In the genomic region with DNA sequence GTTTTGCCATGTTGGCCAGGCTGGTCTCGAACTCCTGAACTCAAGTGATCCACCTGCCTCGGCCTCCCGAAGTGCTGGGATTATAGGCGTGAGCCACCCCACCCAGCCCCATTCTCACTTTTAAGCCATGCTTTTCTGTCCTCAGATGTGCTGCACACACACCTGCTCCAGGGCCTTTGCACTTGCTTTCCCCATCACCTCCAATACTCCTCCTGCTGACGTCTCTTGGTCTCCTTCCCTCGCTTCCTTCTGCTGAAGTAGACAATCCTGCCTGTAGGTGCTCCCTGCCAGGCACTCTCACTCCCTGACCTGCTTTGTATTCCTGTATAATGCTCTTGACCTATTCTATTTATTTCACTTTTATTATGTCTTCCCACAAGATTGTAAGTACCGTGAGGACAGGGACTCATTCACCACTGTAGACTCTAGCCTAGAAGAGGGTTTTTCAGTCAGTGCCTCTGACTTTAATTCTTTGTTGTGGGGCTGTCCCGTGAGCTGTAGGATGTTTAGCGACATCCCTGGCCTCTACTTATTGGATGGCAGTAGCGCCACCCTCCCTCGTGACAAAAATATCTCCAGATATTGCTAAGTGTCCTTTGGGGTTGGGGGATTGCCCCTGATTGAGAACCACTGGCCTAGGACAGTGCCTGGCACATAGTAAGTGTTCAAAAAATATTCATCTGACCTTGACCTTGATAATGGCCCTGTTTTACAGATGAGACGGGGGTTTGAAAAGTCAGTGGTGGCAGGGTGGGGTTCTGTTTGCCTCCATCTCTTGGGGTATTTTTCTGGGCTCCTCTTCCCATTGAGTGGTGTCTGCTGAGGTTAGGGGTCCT, we compare ENCODE assay signal across 11 cellular contexts. TPM values are rescaled to one million over a fixed set of nuclear protein-coding genes. Genes with fewer than 3 reads are reported as not detected.
DNase-seq lines count a peak whose midpoint lies in the region; ATAC-seq and TF ChIP-seq lines count a peak whose summit lies in the region.
"Had no signal": no experiment of that assay in that cellular context is flagged by ENCODE, and none has a peak within 500 bp of the region (broad histone marks: within the 10 kb centered on the region; RNA-seq: fewer than 3 reads in every experiment).

No MANE protein-coding gene starts in this region.

- H3K4me1 ChIP-seq in lower lobe of right lung, result peaks cover 89% of the 10 kb centered on the region
- H3K4me1 ChIP-seq in upper lobe of right lung, result peaks cover 63% of the 10 kb centered on the region
- H3K4me1 ChIP-seq in MM.1S (ENCODE audit: low read length), result no peaks in the 10 kb centered on the region

- intact Hi-C loops in activated T-helper 1 cell treated with anti-CD3 and anti-CD28 coated beads, Interleukin-12 subunit alpha, Interleukin-12 subunit beta, Interleukin-2, Interleukin-4 antibody, amounts not matched to agents 30 ng/mL and 10 ng/mL and 1 ng/mL, durations not matched to agents 14 hours and 24 hours and 36 hours (cut with micrococcal nuclease), result no loop called here
- intact Hi-C loops in lower lobe of right lung (cut with DNase I), result no loop called here
- intact Hi-C loops in upper lobe of right lung (cut with DNase I), result no loop called here

- peak overlapping the region; percentile 84 for H3K4me3 Mint-ChIP-seq in activated T-helper 1 cell treated with anti-CD3 and anti-CD28 coated beads, Interleukin-12 subunit alpha, Interleukin-12 subunit beta, Interleukin-2, Interleukin-4 antibody, amounts not matched to agents 30 ng/mL and 10 ng/mL and 1 ng/mL, durations not matched to agents 14 hours and 24 hours and 36 hours

- H3K4me3 ChIP-seq in lower lobe of right lung (no peak overlapping the region), upper lobe of right lung (no peak overlapping the region), MM.1S (ENCODE audit: low read length) (no peak overlapping the region)

- peak; percentile 45 for DNase-seq in stimulated activated CD4-positive, alpha-beta T cell treated with anti-CD3 and anti-CD28 coated beads, Interleukin-15, amount 100 ng/mL, for 24 hours
- no peak for DNase-seq in stimulated activated CD4-positive, alpha-beta T cell treated with anti-CD3 and anti-CD28 coated beads, Interleukin-2, amount 100 ng/mL, for 24 hours
- no peak for DNase-seq in activated T-helper 1 cell treated with anti-CD3 and anti-CD28 coated beads, Interleukin-12 subunit alpha, Interleukin-12 subunit beta, Interleukin-2, Interleukin-4 antibody, amounts not matched to agents 30 ng/mL and 10 ng/mL and 1 ng/mL, durations not matched to agents 14 hours and 24 hours and 36 hours (ENCODE audit: low spot score)
- no peak for DNase-seq in lower lobe of right lung
- no peak for DNase-seq in upper lobe of right lung
- DNase-seq in MM.1S, result no peak
- no peak for DNase-seq in NOMO-1 treated with DMSO at 0.1 percent for 48 hours (lab: John Stamatoyannopoulos, UW; ENCODE audit: unreplicated experiment)
- DNase-seq: NCI-H1694 treated with DMSO at 0.1 percent for 48 hours had no signal

- no peak overlapping the region for H3K4me2 ChIP-seq in MM.1S (ENCODE audit: low read depth, low read length)
- H3K4me2 ChIP-seq: KMS-11 had no signal

- no peaks in the 10 kb centered on the region for H3K36me3 ChIP-seq in lower lobe of right lung
- H3K36me3 ChIP-seq in upper lobe of right lung, result no peaks in the 10 kb centered on the region
- H3K36me3 ChIP-seq in MM.1S (replicated peaks; ENCODE audit: insufficient read depth, low read length), result no peaks in the 10 kb centered on the region

- H3K9me3 ChIP-seq in lower lobe of right lung (no peaks in the 10 kb centered on the region), upper lobe of right lung (no peaks in the 10 kb centered on the region), MM.1S (replicated peaks; ENCODE audit: insufficient read depth, low read length) (no peaks in the 10 kb centered on the region)

- H4K20me1 ChIP-seq in MM.1S (ENCODE audit: insufficient read depth, low read length), result no peaks in the 10 kb centered on the region

- no peaks in the 10 kb centered on the region for H3K9me2 ChIP-seq in MM.1S (replicated peaks; ENCODE audit: insufficient read depth, low read length)

- H3K36me3 Mint-ChIP-seq in activated T-helper 1 cell treated with anti-CD3 and anti-CD28 coated beads, Interleukin-12 subunit alpha, Interleukin-12 subunit beta, Interleukin-2, Interleukin-4 antibody, amounts not matched to agents 30 ng/mL and 10 ng/mL and 1 ng/mL, durations not matched to agents 14 hours and 24 hours and 36 hours (ENCODE audit: low read depth), result peaks cover 52% of the 10 kb centered on the region

- H3K27ac ChIP-seq in lower lobe of right lung (peak overlapping the region; percentile 75), upper lobe of right lung (peak overlapping the region; percentile 79), MM.1S (ENCODE audit: low read length) (no peak overlapping the region)
- H3K27ac ChIP-seq: KMS-11, VCaP had no signal

- peak overlapping the region; percentile 99 for H3K27ac Mint-ChIP-seq in activated T-helper 1 cell treated with anti-CD3 and anti-CD28 coated beads, Interleukin-12 subunit alpha, Interleukin-12 subunit beta, Interleukin-2, Interleukin-4 antibody, amounts not matched to agents 30 ng/mL and 10 ng/mL and 1 ng/mL, durations not matched to agents 14 hours and 24 hours and 36 hours

- H3K27me3 Mint-ChIP-seq in activated T-helper 1 cell treated with anti-CD3 and anti-CD28 coated beads, Interleukin-12 subunit alpha, Interleukin-12 subunit beta, Interleukin-2, Interleukin-4 antibody, amounts not matched to agents 30 ng/mL and 10 ng/mL and 1 ng/mL, durations not matched to agents 14 hours and 24 hours and 36 hours (ENCODE audit: insufficient read depth), result no peaks in the 10 kb centered on the region

- H3K9me3 Mint-ChIP-seq in activated T-helper 1 cell treated with anti-CD3 and anti-CD28 coated beads, Interleukin-12 subunit alpha, Interleukin-12 subunit beta, Interleukin-2, Interleukin-4 antibody, amounts not matched to agents 30 ng/mL and 10 ng/mL and 1 ng/mL, durations not matched to agents 14 hours and 24 hours and 36 hours, result peaks cover 4% of the 10 kb centered on the region

- no peak overlapping the region for H3K9ac ChIP-seq in MM.1S (ENCODE audit: low read length)
- H3K9ac ChIP-seq: KMS-11 had no signal

- no peak for TF ChIP-seq CTCF in lower lobe of right lung (IDR thresholded peaks at IDR 0.05)
- TF ChIP-seq CTCF in upper lobe of right lung (IDR thresholded peaks at IDR 0.05), result no peak
- TF ChIP-seq CTCF in MM.1S (IDR thresholded peaks at IDR 0.05; ENCODE audit: low read length), result no peak

- ATAC-seq in lower lobe of right lung, result no peak
- ATAC-seq in upper lobe of right lung, result no peak
- ATAC-seq in HG03520 (IDR thresholded peaks at IDR 0.05; ENCODE audit: unreplicated experiment), result no peak

- H2AFZ ChIP-seq in MM.1S (ENCODE audit: low read length), result no peak overlapping the region

- no peaks in the 10 kb centered on the region for H3F3A ChIP-seq in MM.1S (ENCODE audit: insufficient read depth, low read length)

- H3K27me3 ChIP-seq in lower lobe of right lung (ENCODE audit: low read depth) (no peaks in the 10 kb centered on the region), upper lobe of right lung (no peaks in the 10 kb centered on the region), MM.1S (replicated peaks; ENCODE audit: insufficient read depth, low read length) (no peaks in the 10 kb centered on the region)

- peaks cover 43% of the 10 kb centered on the region for H3K79me2 ChIP-seq in MM.1S (ENCODE audit: low read length)

- H3K4me1 Mint-ChIP-seq in activated T-helper 1 cell treated with anti-CD3 and anti-CD28 coated beads, Interleukin-12 subunit alpha, Interleukin-12 subunit beta, Interleukin-2, Interleukin-4 antibody, amounts not matched to agents 30 ng/mL and 10 ng/mL and 1 ng/mL, durations not matched to agents 14 hours and 24 hours and 36 hours (ENCODE audit: low read depth), result peaks cover 84% of the 10 kb centered on the region

RNA-seq across cellular contexts. Expression of gene TNFRSF1B, which starts 4.6 kb away (rescaled TPM):
- 211 and 213 TPM in 2 replicates for total RNA-seq in activated T-helper 1 cell treated with anti-CD3 and anti-CD28 coated beads, Interleukin-12 subunit alpha, Interleukin-12 subunit beta, Interleukin-2, Interleukin-4 antibody, amounts not matched to agents 30 ng/mL and 10 ng/mL and 1 ng/mL, durations not matched to agents 14 hours and 24 hours and 36 hours
- total RNA-seq in lower lobe of right lung (67.0 TPM), upper lobe of right lung (62.4 TPM)

RNA-seq across cellular contexts. Expression of gene VPS13D, which starts 58.4 kb away (rescaled TPM):
- 33.6 and 35.7 TPM in 2 replicates for total RNA-seq in activated T-helper 1 cell treated with anti-CD3 and anti-CD28 coated beads, Interleukin-12 subunit alpha, Interleukin-12 subunit beta, Interleukin-2, Interleukin-4 antibody, amounts not matched to agents 30 ng/mL and 10 ng/mL and 1 ng/mL, durations not matched to agents 14 hours and 24 hours and 36 hours
- total RNA-seq in lower lobe of right lung (81.7 TPM), upper lobe of right lung (74.7 TPM)
